10 cellular contexts compared by ENCODE assay signal in the genomic region with DNA sequence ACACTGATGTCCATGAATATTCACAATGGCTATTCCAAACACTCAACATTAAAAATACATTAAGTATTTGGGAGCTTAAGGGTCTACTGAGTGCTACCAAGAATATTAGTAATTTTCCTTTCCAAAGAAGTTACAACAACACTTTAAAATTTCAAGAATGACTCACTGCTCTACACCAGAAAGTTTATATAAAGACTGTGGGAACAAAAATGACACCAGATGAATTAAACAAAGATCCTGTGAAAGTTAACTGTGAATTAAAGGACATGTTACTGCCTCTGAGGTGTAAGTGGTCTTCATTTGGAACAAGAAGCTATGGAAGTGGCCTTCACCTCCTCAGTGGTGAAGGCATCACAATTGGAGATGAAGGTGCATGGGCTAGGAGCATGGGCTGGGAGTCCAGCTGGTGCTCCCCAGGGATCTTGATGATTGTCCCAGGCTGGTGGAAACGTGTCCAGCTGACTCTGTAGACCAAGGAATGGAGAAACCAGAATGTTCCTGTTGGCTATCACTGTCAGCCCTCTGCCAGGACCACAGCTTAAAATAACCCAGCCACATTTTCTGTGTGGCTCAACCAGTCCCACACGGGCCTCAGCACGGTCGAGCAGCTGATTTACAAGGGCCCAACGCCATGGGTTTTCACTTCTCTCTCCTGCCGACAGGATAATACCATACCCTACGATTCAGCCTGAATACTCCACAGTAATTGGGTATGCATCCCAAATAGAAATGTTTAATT. TPM values are rescaled to one million over a fixed set of nuclear protein-coding genes. Genes with fewer than 3 reads are reported as not detected.
A peak's percentile ranks its signal among the peaks of the same experiment; 100 is the strongest.
DNase-seq lines count a peak whose midpoint lies in the region; ATAC-seq and TF ChIP-seq lines count a peak whose summit lies in the region.
"Had no signal": no experiment of that assay in that cellular context is flagged by ENCODE, and none has a peak within 500 bp of the region (broad histone marks: within the 10 kb centered on the region; RNA-seq: fewer than 3 reads in every experiment).

No MANE protein-coding gene starts in this region.

- H3K4me1 ChIP-seq in ascending aorta = peaks cover 20 to 50% of the 10 kb centered on the region in 2 donors
- H3K4me1 ChIP-seq in hepatocyte (ENCODE audit: insufficient read depth) = no peaks in the 10 kb centered on the region

- TF ChIP-seq CTCF in ascending aorta (IDR thresholded peaks at IDR 0.05) (peak in 2 of 3 experiments; percentile 21 to 39), hepatocyte (IDR thresholded peaks at IDR 0.05; ENCODE audit: poor library complexity) (no peak)

- H3K27ac ChIP-seq in ascending aorta = peak overlapping the region; percentile 92 to 94
- H3K27ac ChIP-seq in hepatocyte = peak overlapping the region; percentile 34
- H3K27ac ChIP-seq: epithelial cell of prostate had no signal

- H3K27ac Mint-ChIP-seq in stimulated activated naive B cell treated with anti-CD40 and anti-IgM and Interleukin-4, amounts not matched to agents 10 μg/mL and 1 μg/mL and 100 μg/mL, for 72 hours = peak overlapping the region; percentile 80

- TF ChIP-seq POLR2A in erythroblast (IDR thresholded peaks at IDR 0.05; ENCODE audit: low read length) = no peak

- H3K4me3 ChIP-seq in ascending aorta (peak overlapping the region in 1 of 2 donors; percentile 34), hepatocyte (no peak overlapping the region)

- DNase-seq in HCEC 1CT = peak; percentile 77
- peak; percentile 53 to 94 for DNase-seq in ascending aorta (ENCODE audit: low spot score in 2 of 2)
- no peak for DNase-seq in hepatocyte (ENCODE audit: low spot score)
- no peak for DNase-seq in stimulated activated naive B cell treated with anti-CD40 and anti-IgM and Interleukin-4, amounts not matched to agents 10 μg/mL and 1 μg/mL and 100 μg/mL, for 72 hours
- DNase-seq in NCI-H2107 treated with DMSO at 0.1 percent for 48 hours (lab: John Stamatoyannopoulos, UW; ENCODE audit: unreplicated experiment) = no peak
- DNase-seq in erythroblast (lab: John Stamatoyannopoulos, UW) = no peak
- DNase-seq: NCI-H1930 had no signal

- WGBS in hepatocyte (ENCODE audit: low lambda C conversion rate, missing lambda C conversion rate) = 82% methylated on average over 7 of the region's 7 CpGs

- H3K4me3 Mint-ChIP-seq in stimulated activated naive B cell treated with anti-CD40 and anti-IgM and Interleukin-4, amounts not matched to agents 10 μg/mL and 1 μg/mL and 100 μg/mL, for 72 hours = peak overlapping the region; percentile 22 to 53

- no peaks in the 10 kb centered on the region for H3K9me3 Mint-ChIP-seq in stimulated activated naive B cell treated with anti-CD40 and anti-IgM and Interleukin-4, amounts not matched to agents 10 μg/mL and 1 μg/mL and 100 μg/mL, for 72 hours

- no peaks in the 10 kb centered on the region for H3K9me3 ChIP-seq in ascending aorta
- no peaks in the 10 kb centered on the region for H3K9me3 ChIP-seq in hepatocyte (ENCODE audit: low read depth)

- H3K27me3 ChIP-seq in ascending aorta = no peaks in the 10 kb centered on the region
- no peaks in the 10 kb centered on the region for H3K27me3 ChIP-seq in hepatocyte

- H3K79me2 ChIP-seq in hepatocyte = peaks cover 4% of the 10 kb centered on the region

- H3K36me3 Mint-ChIP-seq in stimulated activated naive B cell treated with anti-CD40 and anti-IgM and Interleukin-4, amounts not matched to agents 10 μg/mL and 1 μg/mL and 100 μg/mL, for 72 hours = peaks cover 40 to 76% of the 10 kb centered on the region in 2 donors

- H3K4me2 ChIP-seq in hepatocyte = no peak overlapping the region

- intact Hi-C loops in ascending aorta (cut with DNase I) = loop anchor here (1.0 to 2.0 kb wide), 5 partner anchors 14 to 88 kb away; partner anchors contain the start of genes ABCB10 and NUP133

- H3K27me3 Mint-ChIP-seq in stimulated activated naive B cell treated with anti-CD40 and anti-IgM and Interleukin-4, amounts not matched to agents 10 μg/mL and 1 μg/mL and 100 μg/mL, for 72 hours = no peaks in the 10 kb centered on the region

- H3K4me1 Mint-ChIP-seq in stimulated activated naive B cell treated with anti-CD40 and anti-IgM and Interleukin-4, amounts not matched to agents 10 μg/mL and 1 μg/mL and 100 μg/mL, for 72 hours = peaks cover 20 to 26% of the 10 kb centered on the region in 2 donors

- ATAC-seq in stimulated activated naive B cell treated with anti-CD40 and anti-IgM and Interleukin-4, amounts not matched to agents 10 μg/mL and 1 μg/mL and 100 μg/mL, for 72 hours (replicated peaks) = peak; percentile 63 to 78
- ATAC-seq in GM18861 (IDR thresholded peaks at IDR 0.05; ENCODE audit: unreplicated experiment) = no peak
- no peak for ATAC-seq in GM21529 (IDR thresholded peaks at IDR 0.05; ENCODE audit: unreplicated experiment)

- H2AFZ ChIP-seq in hepatocyte = no peak overlapping the region

- no peaks in the 10 kb centered on the region for H4K20me1 ChIP-seq in hepatocyte (ENCODE audit: insufficient read depth, poor library complexity, severe bottlenecking)

- no peaks in the 10 kb centered on the region for H3K9me2 ChIP-seq in hepatocyte (replicated peaks; ENCODE audit: insufficient read depth)

- peaks cover 26 to 32% of the 10 kb centered on the region in 2 donors for H3K36me3 ChIP-seq in ascending aorta
- no peaks in the 10 kb centered on the region for H3K36me3 ChIP-seq in hepatocyte (replicated peaks; ENCODE audit: insufficient read depth, low read depth)

RNA-seq across cellular contexts. Expression of gene TAF5L, which starts 28.8 kb away (rescaled TPM):
- total RNA-seq in ascending aorta = 21.7 TPM
- total RNA-seq in hepatocyte = 13.0 and 14.4 TPM in 2 replicates
- polyA plus RNA-seq in hepatocyte = 5.4 and 6.8 TPM in 2 replicates

RNA-seq across cellular contexts. Expression of gene URB2, which starts 28.9 kb away (rescaled TPM):
- total RNA-seq in ascending aorta (1.8 TPM), hepatocyte (7.2 and 12.4 TPM in 2 replicates)
- 3.0 and 4.6 TPM in 2 replicates for polyA plus RNA-seq in hepatocyte

RNA-seq across cellular contexts. Expression of gene ABCB10, which starts 38.6 kb away (rescaled TPM):
- total RNA-seq in ascending aorta (25.2 TPM), hepatocyte (29.0 and 33.3 TPM in 2 replicates)
- polyA plus RNA-seq in hepatocyte = 14.6 and 23.4 TPM in 2 replicates

Comparison
In these comparisons a context has a peak if more than half of its experiments do, and no peak if none do; other contexts are left out.
1. DNase-seq: peak in HCEC 1CT (single experiment) and ascending aorta (2 of 2); none in hepatocyte (single experiment), stimulated activated naive B cell treated with anti-CD40 and anti-IgM and Interleukin-4, amounts not matched to agents 10 μg/mL and 1 μg/mL and 100 μg/mL, for 72 hours (single experiment), NCI-H2107 treated with DMSO at 0.1 percent for 48 hours (single experiment) and erythroblast (0 of 2).
2. ATAC-seq: peak in stimulated activated naive B cell treated with anti-CD40 and anti-IgM and Interleukin-4, amounts not matched to agents 10 μg/mL and 1 μg/mL and 100 μg/mL, for 72 hours (2 of 2); none in GM18861 (single experiment) and GM21529 (single experiment).